ENCODE assay signal across 8 cellular contexts in genomic region chr3:155854147-155854940, GRCh38. TPM values are rescaled to one million over a fixed set of nuclear protein-coding genes. Genes with fewer than 3 reads are reported as not detected.
A peak's percentile ranks its signal among the peaks of the same experiment; 100 is the strongest.
DNase-seq lines count a peak whose midpoint lies in the region; ATAC-seq lines count a peak whose summit lies in the region.

Gene SLC33A1 (minus strand): TSS chr3:155854427. CDS start chr3:155853997, 430 bp downstream.

- H3K27ac Mint-ChIP-seq in immature natural killer cell, result peak within 1 kb of the TSS; percentile 98 to 100 (median 100)

- peaks cover 46 to 52% of the 10 kb centered on the region in 2 donors for H3K4me1 Mint-ChIP-seq in immature natural killer cell

- DNase-seq in AG08396 (ENCODE audit: low spot score) (peak; percentile 97), NCI-H345 treated with DMSO at 0.1 percent for 48 hours (lab: John Stamatoyannopoulos, UW; ENCODE audit: unreplicated experiment) (peak; percentile 89), immature natural killer cell (peak; percentile 99), smooth muscle cell of the brain vasculature (ENCODE audit: low read depth, low spot score) (peak; percentile 99)
- peak; percentile 94 to 96 (median 95) for DNase-seq in activated CD4-positive, CD25-positive, alpha-beta regulatory T cell (lab: John Stamatoyannopoulos, UW)
- DNase-seq in central memory CD4-positive, alpha-beta T cell, result peak; percentile 99

- peak within 1 kb of the TSS; percentile 88 to 98 (median 98) for H3K4me3 Mint-ChIP-seq in immature natural killer cell

- H3K27me3 Mint-ChIP-seq in immature natural killer cell (ENCODE audit: low read depth in 3 of 3), result peaks cover 8 to 11% (median 9%) of the 10 kb centered on the region in 3 donors

- ATAC-seq in GM19023 (IDR thresholded peaks at IDR 0.05; ENCODE audit: unreplicated experiment) (peak; percentile 94), HG03280 (IDR thresholded peaks at IDR 0.05; ENCODE audit: unreplicated experiment) (peak; percentile 91)

- no peaks in the 10 kb centered on the region for H3K9me3 Mint-ChIP-seq in immature natural killer cell

- H3K36me3 Mint-ChIP-seq in immature natural killer cell, result peaks cover 0 to under 1% (median 0%) of the 10 kb centered on the region in 3 donors

RNA-seq across cellular contexts. Expression of gene SLC33A1, which starts in this region (rescaled TPM):
- polyA plus RNA-seq in immature natural killer cell, result 10 to 100 TPM; 11.8 to 24.7 (median 20.4) TPM

Comparison
In these comparisons a context has a peak if more than half of its experiments do, and no peak if none do; other contexts are left out.
1. Peak in every context shown above with its lines: DNase-seq and ATAC-seq.